ENCODE assay signal across 8 cellular contexts in the genomic region with DNA sequence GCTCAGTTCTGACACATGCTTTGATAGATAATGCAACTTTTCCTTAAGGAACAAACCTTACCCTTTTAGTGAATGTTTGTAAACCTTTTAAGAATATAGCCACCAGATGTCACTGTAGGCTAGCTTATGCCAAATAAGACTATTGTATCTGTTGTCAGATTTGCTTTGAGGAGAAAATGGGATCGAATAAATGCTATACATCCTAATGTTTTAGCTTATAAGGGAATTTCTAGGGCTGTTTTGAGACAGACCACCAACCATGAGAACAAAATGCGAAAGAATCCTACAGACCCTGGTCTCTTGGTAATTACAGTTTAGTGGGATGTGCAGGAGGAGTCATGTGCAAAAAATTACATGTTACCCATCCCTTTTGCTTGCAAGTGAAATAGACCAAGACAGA.
A peak's percentile ranks its signal among the peaks of the same experiment; 100 is the strongest.
DNase-seq lines count a peak whose midpoint lies in the region; ATAC-seq and TF ChIP-seq lines count a peak whose summit lies in the region.

No MANE protein-coding gene starts in this region.

- peak; percentile 48 to 67 for DNase-seq in NCI-H2081 (lab: John Stamatoyannopoulos, UW)
- no peak for DNase-seq in NCI-H2081 treated with DMSO at 0.1 percent for 48 hours (lab: John Stamatoyannopoulos, UW)
- peak; percentile 32 for DNase-seq in LNCaP clone FGC (ENCODE audit: low read depth)
- peak; percentile 66 for DNase-seq in SK-MEL-5 (ENCODE audit: low read depth, low spot score)
- peak in 1 of 2 donors; percentile 47 for DNase-seq in foreskin keratinocyte
- peak; percentile 15 for DNase-seq in skeletal muscle cell (ENCODE audit: low read depth)
- no peak for DNase-seq in GM19240 (ENCODE audit: insufficient read length, low spot score)

- no peak overlapping the region for H3K27ac ChIP-seq in foreskin keratinocyte

- H3K4me1 ChIP-seq in foreskin keratinocyte: no peaks in the 10 kb centered on the region

- H3K4me3 ChIP-seq in LNCaP clone FGC (ENCODE audit: low read depth, low read length): no peak overlapping the region
- no peak overlapping the region for H3K4me3 ChIP-seq in skeletal muscle cell (ENCODE audit: low read depth, low read length)

- in situ Hi-C loops in SK-MEL-5 (cut with HindIII; ENCODE audit: low pct_unique_long_range_greater_than_20kb, low sequenced_read_pairs): no loop called here

- ATAC-seq in foreskin keratinocyte (peak; percentile 69), HG03039 (IDR thresholded peaks at IDR 0.05; ENCODE audit: unreplicated experiment) (no peak)

- TF ChIP-seq CTCF in LNCaP clone FGC (IDR thresholded peaks at IDR 0.05; ENCODE audit: control insufficient read depth, extremely low read depth, insufficient read depth) (peak; percentile 62), foreskin keratinocyte (conservative IDR thresholded peaks at IDR 0.05) (peak; percentile 75)

- no peaks in the 10 kb centered on the region for H3K27me3 ChIP-seq in foreskin keratinocyte

Comparison
In these comparisons a context has a peak if more than half of its experiments do, and no peak if none do; other contexts are left out.
1. DNase-seq: peak in NCI-H2081 (2 of 2), LNCaP clone FGC (single experiment), SK-MEL-5 (single experiment) and skeletal muscle cell (single experiment); none in NCI-H2081 treated with DMSO at 0.1 percent for 48 hours (single experiment) and GM19240 (single experiment).